ENCODE assay signal across 15 cellular contexts in genomic region chr1:204455063-204455830, GRCh38. TPM values are rescaled to one million over a fixed set of nuclear protein-coding genes. Genes with fewer than 3 reads are reported as not detected.
DNase-seq lines count a peak whose midpoint lies in the region; ATAC-seq and TF ChIP-seq lines count a peak whose summit lies in the region.
"Had no signal": no experiment of that assay in that cellular context is flagged by ENCODE, and none has a peak within 500 bp of the region (broad histone marks: within the 10 kb centered on the region; RNA-seq: fewer than 3 reads in every experiment).

No MANE protein-coding gene starts in this region.

- H3K79me1 ChIP-seq in IMR-90 (ENCODE audit: low read depth in 1 of 2, low read length in 2 of 2): no peaks in the 10 kb centered on the region

- no peaks in the 10 kb centered on the region for H3K9me2 ChIP-seq in neural cell (ENCODE audit: insufficient read depth, low read length)

- no peak overlapping the region for H3K14ac ChIP-seq in IMR-90 (replicated peaks; ENCODE audit: low read depth, low read length)

- no peaks in the 10 kb centered on the region for H3K9me3 Mint-ChIP-seq in CD4-positive, alpha-beta memory T cell
- H3K9me3 Mint-ChIP-seq: dendritic cell treated with granulocyte-macrophage colony-stimulating factor and Interleukin-4, amounts not matched to agents 40 ng/mL and 50 ng/mL, for 4 days had no signal

- TF ChIP-seq CTCF in IMR-90 (conservative IDR thresholded peaks at IDR 0.05; ENCODE audit: low read depth, low read length): no peak
- no peak for TF ChIP-seq CTCF in neural cell (IDR thresholded peaks at IDR 0.05; ENCODE audit: poor library complexity, severe bottlenecking)

- BruUV-seq in IMR-90 (replicated peaks; lab: Mats Ljungman, UMichigan): no TSS peak

- H3K4me3 ChIP-seq in CD4-positive, alpha-beta memory T cell (ENCODE audit: low read length in 2 of 2): no peak overlapping the region
- H3K4me3 ChIP-seq in IMR-90 (ENCODE audit: insufficient read depth, low read depth, low read length): no peak overlapping the region
- no peak overlapping the region for H3K4me3 ChIP-seq in effector memory CD4-positive, alpha-beta T cell (ENCODE audit: insufficient read depth, low read depth, low read length, poor library complexity, severe bottlenecking)
- no peak overlapping the region for H3K4me3 ChIP-seq in neural cell (ENCODE audit: low read length)
- H3K4me3 ChIP-seq: BLaER1 treated with 17β-estradiol and CSF1 and Interleukin-3, amounts not matched to agents 10 nM and 100 nM; upper lobe of left lung had no signal

- H3K27me3 ChIP-seq in CD4-positive, alpha-beta memory T cell (ENCODE audit: insufficient read depth, low read length): no peaks in the 10 kb centered on the region
- H3K27me3 ChIP-seq in IMR-90 (ENCODE audit: control insufficient read depth, insufficient read depth, low read length) (no peaks in the 10 kb centered on the region), neural cell (ENCODE audit: insufficient read depth, low read depth, low read length) (no peaks in the 10 kb centered on the region)
- H3K27me3 ChIP-seq in effector memory CD4-positive, alpha-beta T cell (replicated peaks; ENCODE audit: control insufficient read depth, insufficient read depth, low read length, poor library complexity, severe bottlenecking): no peaks in the 10 kb centered on the region
- H3K27me3 ChIP-seq: BLaER1 treated with 17β-estradiol and CSF1 and Interleukin-3, amounts not matched to agents 10 nM and 100 nM; upper lobe of left lung had no signal

- peaks cover 22% of the 10 kb centered on the region for H3K36me3 ChIP-seq in CD4-positive, alpha-beta memory T cell (ENCODE audit: insufficient read depth, low read length)
- H3K36me3 ChIP-seq in IMR-90 (ENCODE audit: control insufficient read depth, insufficient read depth, low read length) (peaks cover 15% of the 10 kb centered on the region), neural cell (ENCODE audit: insufficient read depth, low read length) (peaks cover 8% of the 10 kb centered on the region)
- H3K36me3 ChIP-seq in effector memory CD4-positive, alpha-beta T cell (ENCODE audit: control insufficient read depth, insufficient read depth, low read length): peaks cover 37% of the 10 kb centered on the region

- H3K27ac ChIP-seq in CD4-positive, alpha-beta memory T cell (ENCODE audit: low read depth, low read length): no peak overlapping the region
- no peak overlapping the region for H3K27ac ChIP-seq in IMR-90 (ENCODE audit: insufficient read depth, low read length)
- H3K27ac ChIP-seq in effector memory CD4-positive, alpha-beta T cell (ENCODE audit: insufficient read depth, low read length, poor library complexity, severe bottlenecking): peak overlapping the region; percentile 8
- H3K27ac ChIP-seq in neural cell (ENCODE audit: low read length): peak overlapping the region; percentile 42

- peak overlapping the region; percentile 32 for H2AFZ ChIP-seq in IMR-90 (replicated peaks; ENCODE audit: low read length, poor library complexity)
- no peak overlapping the region for H2AFZ ChIP-seq in neural cell (ENCODE audit: low read depth, low read length)

- in situ Hi-C loops in IMR-90 (cut with MboI; ENCODE audit: low sequenced_read_pairs): no loop called here

- intact Hi-C loops in CD4-positive, alpha-beta memory T cell (cut with micrococcal nuclease): no loop called here
- intact Hi-C loops in IMR-90 (cut with micrococcal nuclease): no loop called here

- H4K8ac ChIP-seq in IMR-90 (ENCODE audit: low read depth in 2 of 2, low read length in 2 of 2): no peak overlapping the region

- H3K4ac ChIP-seq in IMR-90 (ENCODE audit: low read depth, low read length): no peak overlapping the region

- no peak for TF ChIP-seq EP300 in neural cell (conservative IDR thresholded peaks at IDR 0.05; ENCODE audit: poor library complexity, severe bottlenecking)

- no peak overlapping the region for H2BK5ac ChIP-seq in IMR-90 (ENCODE audit: low read depth, low read length, poor library complexity, severe bottlenecking)

- H2BK20ac ChIP-seq in IMR-90 (ENCODE audit: low read depth, low read length): no peak overlapping the region

- dilution Hi-C loops in IMR-90 (cut with HindIII; ENCODE audit: low sequenced_read_pairs, unreplicated experiment): no loop called here

- CTCF ChIA-PET in CD4-positive, alpha-beta memory T cell (lab: Charles Lee; ENCODE audit: partially characterized antibody): interaction anchor here (1.0 to 31.3 kb wide), 6 partner anchors 7 to 48 kb away, joined by 4 to 1077 read pairs (median 24); partner anchors contain the start of gene PIK3C2B
- CTCF ChIA-PET in IMR-90 (lab: Yijun Ruan, JAX): no interaction called here

- H4K91ac ChIP-seq in IMR-90 (ENCODE audit: insufficient read depth, low read depth, low read length): no peak overlapping the region

- no peak overlapping the region for H2BK120ac ChIP-seq in IMR-90 (ENCODE audit: low read depth, low read length)

- no peak overlapping the region for H3K4me2 ChIP-seq in IMR-90 (ENCODE audit: low read depth, low read length)
- no peak overlapping the region for H3K4me2 ChIP-seq in neural cell (ENCODE audit: low read length)

- H3K36me3 Mint-ChIP-seq in CD4-positive, alpha-beta memory T cell: peaks cover 45 to 56% of the 10 kb centered on the region in 2 donors

- no peaks in the 10 kb centered on the region for H3K27me3 Mint-ChIP-seq in CD4-positive, alpha-beta memory T cell
- H3K27me3 Mint-ChIP-seq: progenitor cell of endocrine pancreas had no signal

- peak overlapping the region; percentile 65 for H2AK9ac ChIP-seq in IMR-90 (replicated peaks; ENCODE audit: low read depth, low read length, poor library complexity)

- no peak for DNase-seq in CD4-positive, alpha-beta memory T cell
- DNase-seq in IMR-90 (no peak), AG20443 (ENCODE audit: low spot score) (no peak)
- no peak for DNase-seq in effector memory CD4-positive, alpha-beta T cell
- DNase-seq: activated CD4-positive, CD25-positive, alpha-beta regulatory T cell; activated T-cell treated with anti-CD3 and anti-CD28 coated beads, Interleukin-2, amount 50 U/mL, for 1 hour; amniotic stem cell; midbrain; upper lobe of left lung had no signal

- TF ChIP-seq RAD21 in IMR-90 (IDR thresholded peaks at IDR 0.05; ENCODE audit: low read length) (no peak), neural cell (conservative IDR thresholded peaks at IDR 0.05) (no peak)

- no peak overlapping the region for H3K18ac ChIP-seq in IMR-90 (ENCODE audit: low read depth, low read length)

- H2AK5ac ChIP-seq in IMR-90 (ENCODE audit: low read depth, low read length): no peak overlapping the region

- H3K4me3 Mint-ChIP-seq in CD4-positive, alpha-beta memory T cell: no peak overlapping the region
- H3K4me3 Mint-ChIP-seq: dendritic cell treated with granulocyte-macrophage colony-stimulating factor and Interleukin-4, amounts not matched to agents 40 ng/mL and 50 ng/mL, for 4 days had no signal

- H3K4me1 ChIP-seq in CD4-positive, alpha-beta memory T cell (ENCODE audit: insufficient read depth, low read length): peaks cover 50% of the 10 kb centered on the region
- H3K4me1 ChIP-seq in IMR-90 (ENCODE audit: control insufficient read depth, insufficient read depth, low read length): no peaks in the 10 kb centered on the region
- peaks cover 39% of the 10 kb centered on the region for H3K4me1 ChIP-seq in effector memory CD4-positive, alpha-beta T cell (ENCODE audit: control insufficient read depth, insufficient read depth, low read length, poor library complexity, severe bottlenecking)

- H4K20me1 ChIP-seq in IMR-90 (ENCODE audit: insufficient read depth, low read length) (no peaks in the 10 kb centered on the region), neural cell (ENCODE audit: insufficient read depth) (no peaks in the 10 kb centered on the region)
- H4K20me1 ChIP-seq: BLaER1 treated with 17β-estradiol and CSF1 and Interleukin-3, amounts not matched to agents 10 nM and 100 nM had no signal

- H2BK15ac ChIP-seq in IMR-90 (ENCODE audit: low read depth, low read length): no peak overlapping the region

- H3K79me2 ChIP-seq in neural cell (replicated peaks; ENCODE audit: insufficient read depth, low read length): no peaks in the 10 kb centered on the region

- no peak overlapping the region for H4K5ac ChIP-seq in IMR-90 (ENCODE audit: low read depth, low read length)

- 93% methylated on average over 3 of the region's 18 CpGs; no CpG with 5 or more reads in 1 of the 2 experiments for WGBS in IMR-90 (ENCODE audit: extremely low coverage in 2 of 2, insufficient read length in 1 of 2), 2 experiments

- no peak overlapping the region for H3K56ac ChIP-seq in IMR-90 (ENCODE audit: extremely low read depth, insufficient read depth, low read length)

- no peak for ATAC-seq in IMR-90 (ENCODE audit: low read depth)
- ATAC-seq in HG03139 (IDR thresholded peaks at IDR 0.05; ENCODE audit: unreplicated experiment): no peak
- ATAC-seq in HG02798 (IDR thresholded peaks at IDR 0.05; ENCODE audit: poor library complexity, unreplicated experiment): no peak

- H3K27ac Mint-ChIP-seq in CD4-positive, alpha-beta memory T cell: peak overlapping the region; percentile 70 to 94 (median 86)
- H3K27ac Mint-ChIP-seq: dendritic cell treated with granulocyte-macrophage colony-stimulating factor and Interleukin-4, amounts not matched to agents 40 ng/mL and 50 ng/mL, for 4 days; progenitor cell of endocrine pancreas had no signal

- no peaks in the 10 kb centered on the region for H3K9me1 ChIP-seq in IMR-90 (ENCODE audit: insufficient read depth, low read length)

- H3K9me3 ChIP-seq in CD4-positive, alpha-beta memory T cell (ENCODE audit: control insufficient read depth in 1 of 2, low read length in 2 of 2): no peaks in the 10 kb centered on the region
- no peaks in the 10 kb centered on the region for H3K9me3 ChIP-seq in IMR-90 (ENCODE audit: control insufficient read depth, insufficient read depth, low read length)
- no peaks in the 10 kb centered on the region for H3K9me3 ChIP-seq in effector memory CD4-positive, alpha-beta T cell (ENCODE audit: control insufficient read depth, low read length)
- no peaks in the 10 kb centered on the region for H3K9me3 ChIP-seq in neural cell (ENCODE audit: low read length)
- H3K9me3 ChIP-seq: BLaER1 treated with 17β-estradiol and CSF1 and Interleukin-3, amounts not matched to agents 10 nM and 100 nM; upper lobe of left lung had no signal

- no peaks in the 10 kb centered on the region for H3F3A ChIP-seq in neural cell (ENCODE audit: insufficient read depth, low read length, poor library complexity, severe bottlenecking)

- no peak for TF ChIP-seq POLR2A in IMR-90 (IDR thresholded peaks at IDR 0.05; ENCODE audit: low read depth, low read length)

- no peak overlapping the region for H3K9ac ChIP-seq in IMR-90 (ENCODE audit: low read depth, low read length)
- peak overlapping the region; percentile 28 for H3K9ac ChIP-seq in neural cell (ENCODE audit: low read length)
- H3K9ac ChIP-seq: BLaER1 treated with 17β-estradiol and CSF1 and Interleukin-3, amounts not matched to agents 10 nM and 100 nM had no signal

- H3K4me1 Mint-ChIP-seq in CD4-positive, alpha-beta memory T cell: peaks cover 21 to 56% (median 39%) of the 10 kb centered on the region in 4 donors

- POLR2A ChIA-PET in CD4-positive, alpha-beta memory T cell (lab: Charles Lee; ENCODE audit: partially characterized antibody): interaction anchor here (1.1 to 12.8 kb wide), 2 partner anchors 40 to 51 kb away, joined by 3 to 136 read pairs; partner anchors contain the start of gene PIK3C2B
- POLR2A ChIA-PET in IMR-90 (lab: Charles Lee; ENCODE audit: unreplicated experiment): no interaction called here

- no peak overlapping the region for H3K23ac ChIP-seq in IMR-90 (ENCODE audit: low read depth, low read length)

RNA-seq across cellular contexts. Expression of gene PIK3C2B, which starts 39.4 kb away (rescaled TPM):
- total RNA-seq in CD4-positive, alpha-beta memory T cell: 10 to 100 TPM; 43.4 to 46.9 TPM
- 1 to 10 TPM in 1 of 2 donors, under 1 TPM in 1; 0.13 to 4.1 TPM for polyA plus RNA-seq in CD4-positive, alpha-beta memory T cell
- total RNA-seq in IMR-90 (2012; rRNA removed): 1.1 and 2.8 TPM in 2 replicates
- polyA plus RNA-seq in IMR-90 (2012; rRNA removed) (2.9 and 4.3 TPM in 2 replicates), neural cell (23.7 and 28.7 TPM in 2 replicates)
- 1.6 and 3.2 TPM in 2 replicates for polyA plus RNA-seq in IMR-90 (2012; cell fraction: cytosol; rRNA removed)
- 5.1 and 6.9 TPM in 2 replicates for polyA plus RNA-seq in IMR-90 (2012; cell fraction: nucleus; rRNA removed; ENCODE audit: low replicate concordance)
- polyA minus RNA-seq in neural cell: 50.8 and 52.6 TPM in 2 replicates

RNA-seq across cellular contexts. Expression of gene PPP1R15B, which starts 43.6 kb away (rescaled TPM):
- 10 to 100 TPM; 78.0 to 81.1 TPM for total RNA-seq in CD4-positive, alpha-beta memory T cell
- polyA plus RNA-seq in CD4-positive, alpha-beta memory T cell: 10 to 100 TPM; 17.9 to 20.4 TPM
- 14.9 and 20.3 TPM in 2 replicates for total RNA-seq in IMR-90 (2012; rRNA removed)
- polyA plus RNA-seq in IMR-90 (2012; rRNA removed) (14.4 and 15.0 TPM in 2 replicates), neural cell (30.1 and 31.2 TPM in 2 replicates)
- 8.7 and 10.7 TPM in 2 replicates for polyA plus RNA-seq in IMR-90 (2012; cell fraction: cytosol; rRNA removed)
- 6.9 and 17.1 TPM in 2 replicates for polyA plus RNA-seq in IMR-90 (2012; cell fraction: nucleus; rRNA removed; ENCODE audit: low replicate concordance)
- polyA minus RNA-seq in neural cell: 55.2 and 55.5 TPM in 2 replicates

Comparison
In these comparisons a context has a peak if more than half of its experiments do, and no peak if none do; other contexts are left out.
1. H3K27ac ChIP-seq: peak in effector memory CD4-positive, alpha-beta T cell (single experiment) and neural cell (single experiment); none in CD4-positive, alpha-beta memory T cell (single experiment) and IMR-90 (single experiment).